Comparison of ENCODE assay signal across 1 cellular context in genomic region chr15:28098360-28098765, GRCh38.
TF ChIP-seq lines count a peak whose summit lies in the region.

No MANE protein-coding gene starts in this region.

TF ChIP-seq in SK-N-SH treated with all-trans-retinoic acid at 6 μM for 48 hours, 23 proteins besides CTCF, POLR2A, EP300 and RAD21 (continued from another document):
- TF ChIP-seq, protein P1, sequence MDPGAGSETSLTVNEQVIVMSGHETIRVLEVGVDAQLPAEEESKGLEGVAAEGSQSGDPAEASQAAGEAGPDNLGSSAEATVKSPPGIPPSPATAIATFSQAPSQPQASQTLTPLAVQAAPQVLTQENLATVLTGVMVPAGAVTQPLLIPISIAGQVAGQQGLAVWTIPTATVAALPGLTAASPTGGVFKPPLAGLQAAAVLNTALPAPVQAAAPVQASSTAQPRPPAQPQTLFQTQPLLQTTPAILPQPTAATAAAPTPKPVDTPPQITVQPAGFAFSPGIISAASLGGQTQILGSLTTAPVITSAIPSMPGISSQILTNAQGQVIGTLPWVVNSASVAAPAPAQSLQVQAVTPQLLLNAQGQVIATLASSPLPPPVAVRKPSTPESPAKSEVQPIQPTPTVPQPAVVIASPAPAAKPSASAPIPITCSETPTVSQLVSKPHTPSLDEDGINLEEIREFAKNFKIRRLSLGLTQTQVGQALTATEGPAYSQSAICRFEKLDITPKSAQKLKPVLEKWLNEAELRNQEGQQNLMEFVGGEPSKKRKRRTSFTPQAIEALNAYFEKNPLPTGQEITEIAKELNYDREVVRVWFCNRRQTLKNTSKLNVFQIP (CRISPR knock-in tag; IDR thresholded peaks at IDR 0.05; ENCODE audit: borderline replicate concordance, low read depth), result no peak
- TF ChIP-seq, protein P2, sequence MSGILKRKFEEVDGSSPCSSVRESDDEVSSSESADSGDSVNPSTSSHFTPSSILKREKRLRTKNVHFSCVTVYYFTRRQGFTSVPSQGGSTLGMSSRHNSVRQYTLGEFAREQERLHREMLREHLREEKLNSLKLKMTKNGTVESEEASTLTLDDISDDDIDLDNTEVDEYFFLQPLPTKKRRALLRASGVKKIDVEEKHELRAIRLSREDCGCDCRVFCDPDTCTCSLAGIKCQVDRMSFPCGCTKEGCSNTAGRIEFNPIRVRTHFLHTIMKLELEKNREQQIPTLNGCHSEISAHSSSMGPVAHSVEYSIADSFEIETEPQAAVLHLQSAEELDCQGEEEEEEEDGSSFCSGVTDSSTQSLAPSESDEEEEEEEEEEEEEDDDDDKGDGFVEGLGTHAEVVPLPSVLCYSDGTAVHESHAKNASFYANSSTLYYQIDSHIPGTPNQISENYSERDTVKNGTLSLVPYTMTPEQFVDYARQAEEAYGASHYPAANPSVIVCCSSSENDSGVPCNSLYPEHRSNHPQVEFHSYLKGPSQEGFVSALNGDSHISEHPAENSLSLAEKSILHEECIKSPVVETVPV (CRISPR knock-in tag; IDR thresholded peaks at IDR 0.05), result no peak
- no peak for TF ChIP-seq ISL1 (CRISPR knock-in tag; IDR thresholded peaks at IDR 0.05)
- TF ChIP-seq ZNF8 (CRISPR knock-in tag; IDR thresholded peaks at IDR 0.05), result no peak
- TF ChIP-seq, protein P3, sequence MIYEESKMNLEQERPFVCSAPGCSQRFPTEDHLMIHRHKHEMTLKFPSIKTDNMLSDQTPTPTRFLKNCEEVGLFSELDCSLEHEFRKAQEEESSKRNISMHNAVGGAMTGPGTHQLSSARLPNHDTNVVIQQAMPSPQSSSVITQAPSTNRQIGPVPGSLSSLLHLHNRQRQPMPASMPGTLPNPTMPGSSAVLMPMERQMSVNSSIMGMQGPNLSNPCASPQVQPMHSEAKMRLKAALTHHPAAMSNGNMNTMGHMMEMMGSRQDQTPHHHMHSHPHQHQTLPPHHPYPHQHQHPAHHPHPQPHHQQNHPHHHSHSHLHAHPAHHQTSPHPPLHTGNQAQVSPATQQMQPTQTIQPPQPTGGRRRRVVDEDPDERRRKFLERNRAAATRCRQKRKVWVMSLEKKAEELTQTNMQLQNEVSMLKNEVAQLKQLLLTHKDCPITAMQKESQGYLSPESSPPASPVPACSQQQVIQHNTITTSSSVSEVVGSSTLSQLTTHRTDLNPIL (CRISPR knock-in tag; IDR thresholded peaks at IDR 0.05; ENCODE audit: low read depth), result no peak
- no peak for TF ChIP-seq ESRRG (CRISPR knock-in tag; IDR thresholded peaks at IDR 0.05)
- TF ChIP-seq ZC3H10 (CRISPR knock-in tag; IDR thresholded peaks at IDR 0.05), result no peak
- no peak for TF ChIP-seq GLIS3 (CRISPR knock-in tag; IDR thresholded peaks at IDR 0.05)
- no peak for TF ChIP-seq BACH2 (CRISPR knock-in tag; IDR thresholded peaks at IDR 0.05; ENCODE audit: borderline replicate concordance)
- TF ChIP-seq ZNF565 (CRISPR knock-in tag; conservative IDR thresholded peaks at IDR 0.05; ENCODE audit: low read depth), result no peak
- no peak for TF ChIP-seq ARNTL (CRISPR knock-in tag; IDR thresholded peaks at IDR 0.05; ENCODE audit: borderline replicate concordance, low read depth)
- no peak for TF ChIP-seq CSDC2 (CRISPR knock-in tag; IDR thresholded peaks at IDR 0.05)
- TF ChIP-seq TCF4 (CRISPR knock-in tag; IDR thresholded peaks at IDR 0.05; ENCODE audit: borderline replicate concordance), result no peak
